32 cellular contexts compared by ENCODE assay signal in the genomic region with DNA sequence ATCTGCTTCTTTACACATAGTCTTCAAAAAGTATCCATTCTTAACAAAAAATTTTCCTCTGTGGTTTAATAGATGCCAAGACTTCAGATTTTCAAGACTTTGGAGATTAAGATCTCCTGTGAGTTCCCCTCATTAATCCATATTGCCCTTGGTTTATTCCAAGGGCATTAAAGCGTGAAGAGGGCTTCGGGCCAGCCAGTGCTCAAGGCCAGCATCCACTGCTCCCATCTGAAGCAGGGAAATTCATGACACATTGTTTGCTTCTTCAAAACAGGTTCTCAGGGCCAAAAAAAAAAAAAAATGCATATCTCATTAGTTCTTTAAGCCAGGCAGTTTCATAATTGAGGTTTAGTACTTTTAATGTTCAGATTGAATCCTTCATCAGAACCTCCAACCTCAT.
"Had no signal": no experiment of that assay in that cellular context is flagged by ENCODE, and none has a peak within 500 bp of the region (broad histone marks: within the 10 kb centered on the region; RNA-seq: fewer than 3 reads in every experiment).

No MANE protein-coding gene starts in this region.

- ATAC-seq: activated CD8-positive, alpha-beta memory T cell treated with anti-CD3 and anti-CD28 coated beads, Interleukin-2, amount 10 ng/mL, durations not matched to agents 7 days and 5 days; activated naive CD8-positive, alpha-beta T cell treated with anti-CD3 and anti-CD28 coated beads, Interleukin-2, amount 50 U/mL, for 24 hours; PC-3 had no signal

- H3K9me3 ChIP-seq: Peyer's patch had no signal

- H3K27me3 ChIP-seq: Peyer's patch had no signal

- H3K4me1 ChIP-seq: Peyer's patch had no signal

- H3K36me3 ChIP-seq: Peyer's patch, WERI-Rb-1 had no signal

- DNase-seq: activated CD4-positive, alpha-beta memory T cell treated with anti-CD3 and anti-CD28 coated beads, Interleukin-2, amount 10 ng/mL, durations not matched to agents 7 days and 5 days; activated CD4-positive, alpha-beta T cell treated with anti-CD3 and anti-CD28 coated beads for 1 hour; activated CD4-positive, alpha-beta T cell treated with anti-CD3 and anti-CD28 coated beads for 48 hours; activated CD4-positive, CD25-positive, alpha-beta regulatory T cell; activated CD8-positive, alpha-beta memory T cell treated with anti-CD3 and anti-CD28 coated beads for 24 hours; activated CD8-positive, alpha-beta memory T cell treated with anti-CD3 and anti-CD28 coated beads, Interleukin-2, amount 10 ng/mL, durations not matched to agents 7 days and 5 days; activated CD8-positive, alpha-beta memory T cell treated with anti-CD3 and anti-CD28 coated beads, Interleukin-2, amount 50 U/mL, for 48 hours; activated effector memory CD4-positive, alpha-beta T cell treated with Interleukin-2 at 50 U/mL for 16 hours; activated naive CD4-positive, alpha-beta T cell treated with anti-CD3 and anti-CD28 coated beads, Interleukin-2, amount 10 ng/mL, durations not matched to agents 7 days and 5 days; activated naive CD8-positive, alpha-beta T cell treated with anti-CD3 and anti-CD28 coated beads, Interleukin-2, amount 50 U/mL, for 24 hours; activated T-cell treated with anti-CD3 and anti-CD28 coated beads, Interleukin-2, amount 50 U/mL, for 48 hours; amniotic stem cell; aorta; caudate nucleus; cerebellar nuclear complex; NCI-H1105; NCI-H1417 treated with DMSO at 0.1 percent for 48 hours; NCI-H187 treated with DMSO at 0.1 percent for 48 hours; NCI-H2081; NCI-H2171 treated with DMSO at 0.1 percent for 48 hours; NCI-H2227 treated with DMSO at 0.1 percent for 48 hours; NCI-H524 treated with DMSO at 0.1 percent for 48 hours; NK-92 treated with Interleukin-12 subunit alpha and Interleukin-12 subunit beta, amount 100 ng/mL, for 24 hours; PC-3; Peyer's patch; RPMI8226; SW 1271; T-helper 1 cell; T-helper 2 cell; T-helper 9 cell; WERI-Rb-1 had no signal

- H3K27ac ChIP-seq: KMS-11, Peyer's patch, WERI-Rb-1 had no signal

- H3K4me3 ChIP-seq: Peyer's patch had no signal
